9 cellular contexts compared by ENCODE assay signal in genomic region chr3:197737749-197738462, GRCh38. TPM values are rescaled to one million over a fixed set of nuclear protein-coding genes. Genes with fewer than 3 reads are reported as not detected.
DNase-seq lines count a peak whose midpoint lies in the region; ATAC-seq and TF ChIP-seq lines count a peak whose summit lies in the region.
"Had no signal": no experiment of that assay in that cellular context is flagged by ENCODE, and none has a peak within 500 bp of the region (broad histone marks: within the 10 kb centered on the region; RNA-seq: fewer than 3 reads in every experiment).

No MANE protein-coding gene starts in this region.

- H3K9me3 Mint-ChIP-seq in activated CD4-positive, alpha-beta T cell treated with anti-CD3 and anti-CD28 coated beads for 36 hours (ENCODE audit: low read depth): no peaks in the 10 kb centered on the region
- H3K9me3 Mint-ChIP-seq in activated CD4-positive, alpha-beta memory T cell treated with anti-CD3 and anti-CD28 coated beads for 36 hours: no peaks in the 10 kb centered on the region

- H3K4me3 Mint-ChIP-seq in activated CD4-positive, alpha-beta T cell treated with anti-CD3 and anti-CD28 coated beads for 36 hours: peak overlapping the region; percentile 85
- peak overlapping the region; percentile 87 for H3K4me3 Mint-ChIP-seq in activated CD4-positive, alpha-beta memory T cell treated with anti-CD3 and anti-CD28 coated beads for 36 hours

- intact Hi-C loops in activated CD4-positive, alpha-beta T cell treated with anti-CD3 and anti-CD28 coated beads for 36 hours (cut with DNase I, micrococcal nuclease): loop anchor here (1.0 to 5.0 kb wide), 8 partner anchors 11 to 441 kb away; partner anchors contain the start of genes DLG1 (in 1 of the 2), FYTTD1 (in 1 of the 2), LRCH3 (in 1 of the 2) and RPL35A (in 1 of the 2)
- intact Hi-C loops in activated CD4-positive, alpha-beta memory T cell treated with anti-CD3 and anti-CD28 coated beads for 36 hours (cut with micrococcal nuclease): loop anchor here (5.0 to 10.0 kb wide), 2 partner anchors 123 to 209 kb away; no protein-coding TSS in a partner anchor

- H3K4me3 ChIP-seq in iPS-18c (ENCODE audit: insufficient read depth, low read depth, low read length) (peak overlapping the region; percentile 77; the same call in 1 of the 2 replicates), subcutaneous abdominal adipose tissue (ENCODE audit: low read depth in 1 of 5, low read length in 5 of 5) (peak overlapping the region in 4 of 5 donors; percentile 75 to 94 (median 88))

- H3K9ac ChIP-seq in subcutaneous abdominal adipose tissue (ENCODE audit: low read length in 5 of 5): peak overlapping the region in 2 of 5 donors; percentile 64 to 85

- no peaks in the 10 kb centered on the region for H3K27me3 Mint-ChIP-seq in activated CD4-positive, alpha-beta T cell treated with anti-CD3 and anti-CD28 coated beads for 36 hours
- H3K27me3 Mint-ChIP-seq in activated CD4-positive, alpha-beta memory T cell treated with anti-CD3 and anti-CD28 coated beads for 36 hours: no peaks in the 10 kb centered on the region

- ATAC-seq in activated CD4-positive, alpha-beta T cell treated with anti-CD3 and anti-CD28 coated beads for 36 hours: no peak

- H3K27ac ChIP-seq in subcutaneous abdominal adipose tissue (ENCODE audit: low read depth, low read length): peak overlapping the region; percentile 76

- no peaks in the 10 kb centered on the region for H3K27me3 ChIP-seq in subcutaneous abdominal adipose tissue (ENCODE audit: control insufficient read depth in 5 of 5, insufficient read depth in 4 of 5, low read length in 5 of 5)

- no peak for DNase-seq in activated CD4-positive, alpha-beta T cell treated with anti-CD3 and anti-CD28 coated beads for 36 hours
- no peak for DNase-seq in activated CD4-positive, alpha-beta T cell treated with anti-CD3 and anti-CD28 coated beads, Interleukin-2, amount 50 U/mL, for 48 hours
- DNase-seq in activated CD4-positive, alpha-beta memory T cell treated with anti-CD3 and anti-CD28 coated beads for 36 hours: no peak
- DNase-seq in SHP77 treated with DMSO at 0.1 percent for 48 hours (lab: John Stamatoyannopoulos, UW) (no peak), HEK293T (ENCODE audit: extremely low spot score) (no peak)
- no peak for DNase-seq in stimulated activated CD4-positive, alpha-beta T cell treated with anti-CD3 and anti-CD28 coated beads, Interleukin-2, amount 100 ng/mL, for 48 hours
- DNase-seq: NCI-H446 had no signal

- CTCF ChIA-PET in activated CD4-positive, alpha-beta T cell treated with anti-CD3 and anti-CD28 coated beads for 36 hours (lab: Charles Lee): interaction anchor here (0.6 to 1.0 kb wide), 2 partner anchors 8 to 139 kb away, joined by 3 to 4 read pairs; no protein-coding TSS in a partner anchor
- CTCF ChIA-PET in activated CD4-positive, alpha-beta memory T cell treated with anti-CD3 and anti-CD28 coated beads for 36 hours (lab: Charles Lee): no interaction called here
- CTCF ChIA-PET in HEK293T (lab: Yijun Ruan, JAX): no interaction called here

- H3K27ac Mint-ChIP-seq in activated CD4-positive, alpha-beta T cell treated with anti-CD3 and anti-CD28 coated beads for 36 hours: peak overlapping the region; percentile 87
- peak overlapping the region; percentile 63 for H3K27ac Mint-ChIP-seq in activated CD4-positive, alpha-beta memory T cell treated with anti-CD3 and anti-CD28 coated beads for 36 hours

- POLR2A ChIA-PET in activated CD4-positive, alpha-beta T cell treated with anti-CD3 and anti-CD28 coated beads for 36 hours (lab: Charles Lee): no interaction called here
- POLR2A ChIA-PET in activated CD4-positive, alpha-beta memory T cell treated with anti-CD3 and anti-CD28 coated beads for 36 hours (lab: Charles Lee): no interaction called here
- POLR2A ChIA-PET in HEK293T (lab: Yijun Ruan, JAX): interaction anchor here (1.1 kb wide), 1 partner anchor 11 kb away, joined by 3 read pairs; the partner anchor contains the start of gene FYTTD1

- H3K36me3 Mint-ChIP-seq in activated CD4-positive, alpha-beta T cell treated with anti-CD3 and anti-CD28 coated beads for 36 hours (ENCODE audit: low read depth): peaks cover 7% of the 10 kb centered on the region
- peaks cover 7% of the 10 kb centered on the region for H3K36me3 Mint-ChIP-seq in activated CD4-positive, alpha-beta memory T cell treated with anti-CD3 and anti-CD28 coated beads for 36 hours

- H3K4me1 ChIP-seq in subcutaneous abdominal adipose tissue (ENCODE audit: control insufficient read depth in 5 of 5, insufficient read depth in 5 of 5, low read length in 5 of 5): peaks cover 3 to 26% (median 23%) of the 10 kb centered on the region in 5 donors

- H3K36me3 ChIP-seq in subcutaneous abdominal adipose tissue (ENCODE audit: control insufficient read depth in 5 of 5, insufficient read depth in 5 of 5, low read length in 5 of 5): no peaks in the 10 kb centered on the region

- peaks cover 28% of the 10 kb centered on the region for H3K4me1 Mint-ChIP-seq in activated CD4-positive, alpha-beta T cell treated with anti-CD3 and anti-CD28 coated beads for 36 hours
- H3K4me1 Mint-ChIP-seq in activated CD4-positive, alpha-beta memory T cell treated with anti-CD3 and anti-CD28 coated beads for 36 hours (ENCODE audit: low read depth): peaks cover 33% of the 10 kb centered on the region

- H3K9me3 ChIP-seq in iPS-18c (ENCODE audit: control insufficient read depth, insufficient read depth, low read length) (no peaks in the 10 kb centered on the region), subcutaneous abdominal adipose tissue (ENCODE audit: control insufficient read depth in 5 of 5, low read length in 5 of 5) (no peaks in the 10 kb centered on the region)

TF ChIP-seq in HEK293T, 16 proteins besides CTCF, POLR2A, EP300 and RAD21:
- TF ChIP-seq LEF1 (IDR thresholded peaks at IDR 0.05; ENCODE audit: borderline replicate concordance) (no peak), TARDBP (IDR thresholded peaks at IDR 0.05) (no peak), SUZ12 (IDR thresholded peaks at IDR 0.05) (no peak), SP1 (IDR thresholded peaks at IDR 0.05) (no peak), CTBP1 (IDR thresholded peaks at IDR 0.05; ENCODE audit: borderline replicate concordance) (no peak), ARNT (IDR thresholded peaks at IDR 0.05) (no peak), NFRKB (IDR thresholded peaks at IDR 0.05) (no peak), PKNOX1 (IDR thresholded peaks at IDR 0.05) (no peak), FOXK2 (IDR thresholded peaks at IDR 0.05) (no peak), ELF4 (IDR thresholded peaks at IDR 0.05) (no peak), BHLHE40 (IDR thresholded peaks at IDR 0.05; ENCODE audit: borderline replicate concordance) (no peak), HDGF (IDR thresholded peaks at IDR 0.05; ENCODE audit: borderline replicate concordance) (no peak)

RNA-seq across cellular contexts. Expression of gene RUBCN, which starts 1.2 kb away (rescaled TPM):
- 10 to 100 TPM; 22.7 to 23.4 TPM for total RNA-seq in activated CD4-positive, alpha-beta T cell treated with anti-CD3 and anti-CD28 coated beads for 36 hours
- 10 to 100 TPM; 32.9 to 33.3 TPM for total RNA-seq in activated CD4-positive, alpha-beta memory T cell treated with anti-CD3 and anti-CD28 coated beads for 36 hours

RNA-seq across cellular contexts. Expression of gene FYTTD1, which starts 11.8 kb away (rescaled TPM):
- total RNA-seq in activated CD4-positive, alpha-beta T cell treated with anti-CD3 and anti-CD28 coated beads for 36 hours: 10 to 100 TPM; 20.7 to 25.6 TPM
- 10 to 100 TPM; 35.5 to 39.9 TPM for total RNA-seq in activated CD4-positive, alpha-beta memory T cell treated with anti-CD3 and anti-CD28 coated beads for 36 hours

RNA-seq across cellular contexts. Expression of gene LRCH3, which starts 53.1 kb away (rescaled TPM):
- 10 to 100 TPM; 43.6 to 77.5 TPM for total RNA-seq in activated CD4-positive, alpha-beta T cell treated with anti-CD3 and anti-CD28 coated beads for 36 hours
- total RNA-seq in activated CD4-positive, alpha-beta memory T cell treated with anti-CD3 and anti-CD28 coated beads for 36 hours: 10 to 100 TPM; 50.1 to 51.1 TPM
